Comparison of ENCODE assay signal across 10 cellular contexts in genomic region chr19:7873304-7874079, GRCh38. TPM values are rescaled to one million over a fixed set of nuclear protein-coding genes. Genes with fewer than 3 reads are reported as not detected.
A peak's percentile ranks its signal among the peaks of the same experiment; 100 is the strongest.
DNase-seq lines count a peak whose midpoint lies in the region; ATAC-seq and TF ChIP-seq lines count a peak whose summit lies in the region.
"Had no signal": no experiment of that assay in that cellular context is flagged by ENCODE, and none has a peak within 500 bp of the region (broad histone marks: within the 10 kb centered on the region; RNA-seq: fewer than 3 reads in every experiment).

No MANE protein-coding gene starts in this region.

- H3K4me1 ChIP-seq in iPS-20b (ENCODE audit: insufficient read depth, low read length) (no peaks in the 10 kb centered on the region; the same call in 1 of the 2 replicates), suprapubic skin (peaks cover 53% of the 10 kb centered on the region)

- TF ChIP-seq CTCF in activated B cell treated with CpG ODN at 0.5 μM for 24 hours (IDR thresholded peaks at IDR 0.05) (no peak), suprapubic skin (IDR thresholded peaks at IDR 0.05) (no peak)

- H3K27ac ChIP-seq in iPS-20b (ENCODE audit: low read length), result no peak overlapping the region
- no peak overlapping the region for H3K27ac ChIP-seq in suprapubic skin
- H3K27ac ChIP-seq: right lobe of liver had no signal

- no peaks in the 10 kb centered on the region for H3K36me3 Mint-ChIP-seq in activated T-cell treated with anti-CD3 and anti-CD28 coated beads, Interleukin-2, amount 50 U/mL, for 4 hours (ENCODE audit: insufficient read depth)
- no peaks in the 10 kb centered on the region for H3K36me3 Mint-ChIP-seq in activated B cell treated with CpG ODN at 0.5 μM for 24 hours (ENCODE audit: low read depth)

- H3K4me3 ChIP-seq in iPS-20b (ENCODE audit: low read length), result peak overlapping the region; percentile 78
- H3K4me3 ChIP-seq in suprapubic skin, result peak overlapping the region; percentile 46
- H3K4me3 ChIP-seq: right lobe of liver had no signal

- ATAC-seq in activated T-cell treated with anti-CD3 and anti-CD28 coated beads, Interleukin-2, amount 50 U/mL, for 4 hours, result no peak
- ATAC-seq in activated B cell treated with CpG ODN at 0.5 μM for 24 hours (ENCODE audit: low read depth) (no peak), GM21423 (IDR thresholded peaks at IDR 0.05; ENCODE audit: unreplicated experiment) (no peak)
- ATAC-seq: right lobe of liver had no signal

- DNase-seq in activated T-cell treated with anti-CD3 and anti-CD28 coated beads, Interleukin-2, amount 50 U/mL, for 4 hours, result no peak
- DNase-seq in activated T-cell treated with anti-CD3 and anti-CD28 coated beads, Interleukin-2, amount 50 U/mL, for 1 hour, result no peak
- DNase-seq in activated B cell treated with CpG ODN at 0.5 μM for 24 hours (no peak), suprapubic skin (ENCODE audit: low spot score in 2 of 2) (no peak), islet precursor cell (no peak), DMS153 treated with DMSO at 0.1 percent for 48 hours (lab: John Stamatoyannopoulos, UW; ENCODE audit: unreplicated experiment) (no peak)
- DNase-seq: aorta had no signal

- peaks cover 22% of the 10 kb centered on the region for H3K4me1 Mint-ChIP-seq in activated T-cell treated with anti-CD3 and anti-CD28 coated beads, Interleukin-2, amount 50 U/mL, for 4 hours (ENCODE audit: low read depth)
- H3K4me1 Mint-ChIP-seq in activated B cell treated with CpG ODN at 0.5 μM for 24 hours, result peaks cover 33% of the 10 kb centered on the region

- H3K27me3 ChIP-seq in iPS-20b (ENCODE audit: insufficient read depth, low read length) (peaks cover 14% of the 10 kb centered on the region), suprapubic skin (peaks cover 34% of the 10 kb centered on the region)

- POLR2A ChIA-PET in activated B cell treated with CpG ODN at 0.5 μM for 24 hours (lab: Charles Lee), result no interaction called here

- no peak for TF ChIP-seq POLR2A in suprapubic skin (IDR thresholded peaks at IDR 0.05)

- intact Hi-C loops in activated B cell treated with CpG ODN at 0.5 μM for 24 hours (cut with micrococcal nuclease), result no loop called here

- WGBS in suprapubic skin, result 12% methylated on average over 51 of the region's 53 CpGs

- CTCF ChIA-PET in activated B cell treated with CpG ODN at 0.5 μM for 24 hours (lab: Charles Lee), result no interaction called here

- H3K36me3 ChIP-seq in iPS-20b (ENCODE audit: insufficient read depth, low read depth, low read length), result no peaks in the 10 kb centered on the region
- no peaks in the 10 kb centered on the region for H3K36me3 ChIP-seq in suprapubic skin
- H3K36me3 ChIP-seq: right lobe of liver had no signal

- H3K9me3 Mint-ChIP-seq in activated T-cell treated with anti-CD3 and anti-CD28 coated beads, Interleukin-2, amount 50 U/mL, for 4 hours, result no peaks in the 10 kb centered on the region
- peaks cover 3% of the 10 kb centered on the region for H3K9me3 Mint-ChIP-seq in activated B cell treated with CpG ODN at 0.5 μM for 24 hours

- peak overlapping the region; percentile 75; the same call in 1 of the 2 replicates for H3K9ac ChIP-seq in iPS-20b (ENCODE audit: low read depth, low read length)

- peaks cover 26% of the 10 kb centered on the region for H3K27me3 Mint-ChIP-seq in activated T-cell treated with anti-CD3 and anti-CD28 coated beads, Interleukin-2, amount 50 U/mL, for 4 hours (ENCODE audit: low read depth)
- peaks cover 24% of the 10 kb centered on the region for H3K27me3 Mint-ChIP-seq in activated B cell treated with CpG ODN at 0.5 μM for 24 hours

- no peak overlapping the region for H3K27ac Mint-ChIP-seq in activated B cell treated with CpG ODN at 0.5 μM for 24 hours

- TF ChIP-seq EP300 in suprapubic skin (IDR thresholded peaks at IDR 0.05), result no peak

- H3K4me3 Mint-ChIP-seq in activated T-cell treated with anti-CD3 and anti-CD28 coated beads, Interleukin-2, amount 50 U/mL, for 4 hours, result peak overlapping the region; percentile 53
- H3K4me3 Mint-ChIP-seq in activated B cell treated with CpG ODN at 0.5 μM for 24 hours, result peak overlapping the region; percentile 58

- no peaks in the 10 kb centered on the region for H3K9me3 ChIP-seq in iPS-20b (ENCODE audit: insufficient read depth, low read depth, low read length)
- H3K9me3 ChIP-seq in suprapubic skin, result no peaks in the 10 kb centered on the region
- H3K9me3 ChIP-seq: right lobe of liver had no signal

RNA-seq across cellular contexts. Expression of gene PRR36, which starts 0.7 kb away (rescaled TPM):
- total RNA-seq in activated T-cell treated with anti-CD3 and anti-CD28 coated beads, Interleukin-2, amount 50 U/mL, for 4 hours, result under 1 TPM in 2 of 3 donors, not detected in 1; 0.05 to 0.08 TPM
- not detected in 2 replicates for total RNA-seq in activated B cell treated with CpG ODN at 0.5 μM for 24 hours
- total RNA-seq in suprapubic skin, result 1 to 10 TPM in 1 of 4 donors, under 1 TPM in 3; 0.26 to 1.1 (median 0.74) TPM

RNA-seq across cellular contexts. Expression of gene LRRC8E, which starts 14.8 kb away (rescaled TPM):
- total RNA-seq in activated T-cell treated with anti-CD3 and anti-CD28 coated beads, Interleukin-2, amount 50 U/mL, for 4 hours, result under 1 TPM in 1 of 3 donors, not detected in 2; 0.05 TPM
- total RNA-seq in activated B cell treated with CpG ODN at 0.5 μM for 24 hours (not detected in 2 replicates), suprapubic skin (10 to 100 TPM; 15.2 to 41.6 (median 30.9) TPM)

RNA-seq across cellular contexts. Expression of gene MAP2K7, which starts 30.2 kb away (rescaled TPM):
- total RNA-seq in activated T-cell treated with anti-CD3 and anti-CD28 coated beads, Interleukin-2, amount 50 U/mL, for 4 hours, result 10 to 100 TPM; 40.4 to 44.0 (median 43.3) TPM
- 46.3 and 52.8 TPM in 2 replicates for total RNA-seq in activated B cell treated with CpG ODN at 0.5 μM for 24 hours
- 10 to 100 TPM; 25.1 to 52.4 (median 29.3) TPM for total RNA-seq in suprapubic skin

RNA-seq across cellular contexts. Expression of gene TGFBR3L, which starts 41.1 kb away (rescaled TPM):
- total RNA-seq in activated T-cell treated with anti-CD3 and anti-CD28 coated beads, Interleukin-2, amount 50 U/mL, for 4 hours, result 1 to 10 TPM in 2 of 3 donors, under 1 TPM in 1; 0.74 to 2.4 (median 1.4) TPM
- total RNA-seq in activated B cell treated with CpG ODN at 0.5 μM for 24 hours (not detected in 2 replicates), suprapubic skin (not detected)

RNA-seq across cellular contexts. Expression of gene EVI5L, which starts 43.5 kb away (rescaled TPM):
- 1 to 10 TPM; 6.6 to 7.5 (median 7.1) TPM for total RNA-seq in activated T-cell treated with anti-CD3 and anti-CD28 coated beads, Interleukin-2, amount 50 U/mL, for 4 hours
- 9.2 and 12.8 TPM in 2 replicates for total RNA-seq in activated B cell treated with CpG ODN at 0.5 μM for 24 hours
- 10 to 100 TPM; 17.2 to 29.4 (median 25.6) TPM for total RNA-seq in suprapubic skin

Comparison
In these comparisons a context has a peak if more than half of its experiments do, and no peak if none do; other contexts are left out.
1. RNA of gene LRRC8E, which starts 14.8 kb away (total RNA-seq): 15.2 to 41.6 TPM in suprapubic skin; 0.05 TPM in activated T-cell treated with anti-CD3 and anti-CD28 coated beads, Interleukin-2, amount 50 U/mL, for 4 hours and not detected in activated B cell treated with CpG ODN at 0.5 μM for 24 hours; every median in the first group is over 10 times any median in the second.